In the genomic region with DNA sequence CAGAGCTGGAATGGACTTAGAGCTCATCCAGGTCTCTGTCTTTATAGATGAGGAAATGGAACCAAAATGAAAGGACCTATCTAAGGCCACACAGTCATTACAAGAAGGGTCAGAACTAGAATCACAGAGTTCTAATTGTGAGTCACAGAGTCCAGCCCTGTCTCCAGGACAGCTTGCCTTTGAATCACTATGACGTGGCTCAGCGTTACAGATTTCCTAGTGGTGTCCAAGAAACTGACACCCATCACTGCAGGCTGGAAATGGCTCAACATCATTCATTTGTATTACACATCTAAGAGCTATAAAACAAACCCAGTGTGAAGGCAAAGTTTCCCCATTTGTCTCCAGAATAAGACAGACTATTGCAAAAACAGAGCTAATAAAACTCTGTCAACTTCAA, we compare ENCODE assay signal across 11 cellular contexts.
A peak's percentile ranks its signal among the peaks of the same experiment; 100 is the strongest.
DNase-seq lines count a peak whose midpoint lies in the region; FAIRE-seq and TF ChIP-seq lines count a peak whose summit lies in the region.
"Had no signal": no experiment of that assay in that cellular context is flagged by ENCODE, and none has a peak within 500 bp of the region (broad histone marks: within the 10 kb centered on the region; RNA-seq: fewer than 3 reads in every experiment).

No MANE protein-coding gene starts in this region.

- no peak overlapping the region for H3K27ac ChIP-seq in AG04450 (ENCODE audit: low read depth, low read length)

- H3K9me3 Mint-ChIP-seq in activated naive CD4-positive, alpha-beta T cell treated with anti-CD3 and anti-CD28 coated beads, Interleukin-2, amount 10 ng/mL, durations not matched to agents 7 days and 5 days: no peaks in the 10 kb centered on the region
- peaks cover 2 to 17% (median 8%) of the 10 kb centered on the region in 7 donors for H3K9me3 Mint-ChIP-seq in CD14-positive monocyte

- H3K4me1 Mint-ChIP-seq in activated naive CD4-positive, alpha-beta T cell treated with anti-CD3 and anti-CD28 coated beads, Interleukin-2, amount 10 ng/mL, durations not matched to agents 7 days and 5 days: peaks cover 5% of the 10 kb centered on the region
- peaks cover 24% of the 10 kb centered on the region for H3K4me1 Mint-ChIP-seq in CD14-positive monocyte

- TF ChIP-seq CTCF in AG04450 (IDR thresholded peaks at IDR 0.05; ENCODE audit: low read depth, low read length) (no peak), astrocyte of the spinal cord (IDR thresholded peaks at IDR 0.05; ENCODE audit: low read depth, low read length) (no peak), CD14-positive monocyte (IDR thresholded peaks at IDR 0.05) (no peak)

- no peak for FAIRE-seq in GM19239 (lab: Jason Lieb, UNC)

- H3K9me3 ChIP-seq in AG04450 (ENCODE audit: control insufficient read depth, insufficient read depth, low read length): peaks cover 7% of the 10 kb centered on the region

- CTCF ChIA-PET in AG04450 (lab: Charles Lee): interaction anchor here (0.6 to 1.2 kb wide), 5 partner anchors 192 to 1191 kb away, joined by 3 read pairs; no protein-coding TSS in a partner anchor
- CTCF ChIA-PET in activated naive CD4-positive, alpha-beta T cell treated with anti-CD3 and anti-CD28 coated beads, Interleukin-2, amount 10 ng/mL, durations not matched to agents 7 days and 5 days (lab: Charles Lee): no interaction called here

- DNase-seq in AG04450 (ENCODE audit: low read depth, low spot score) (peak; percentile 51), HK-2 (ENCODE audit: unreplicated experiment) (peak; percentile 27), astrocyte of the spinal cord (ENCODE audit: low read depth, low spot score) (peak; percentile 87), kidney tubule cell (ENCODE audit: low spot score) (peak; percentile 88), posterior vena cava (ENCODE audit: low spot score) (no peak), GM19239 (ENCODE audit: insufficient read length, low spot score) (no peak), CD14-positive monocyte (ENCODE audit: low spot score) (no peak)
- no peak for DNase-seq in activated naive CD4-positive, alpha-beta T cell treated with anti-CD3 and anti-CD28 coated beads, Interleukin-2, amount 10 ng/mL, durations not matched to agents 7 days and 5 days
- DNase-seq: CD8-positive, alpha-beta memory T cell; head of caudate nucleus; NCI-H2029 had no signal

- peaks cover 53% of the 10 kb centered on the region for H3K27me3 Mint-ChIP-seq in activated naive CD4-positive, alpha-beta T cell treated with anti-CD3 and anti-CD28 coated beads, Interleukin-2, amount 10 ng/mL, durations not matched to agents 7 days and 5 days
- peaks cover 62 to 85% (median 66%) of the 10 kb centered on the region in 3 donors for H3K27me3 Mint-ChIP-seq in CD14-positive monocyte (ENCODE audit: low read depth in 3 of 3)

- intact Hi-C loops in posterior vena cava (cut with DNase I): no loop called here
- intact Hi-C loops in CD14-positive monocyte (cut with micrococcal nuclease): no loop called here

- in situ Hi-C loops in astrocyte of the spinal cord (cut with HindIII; ENCODE audit: low sequenced_read_pairs): no loop called here

- H3K4me3 Mint-ChIP-seq in activated naive CD4-positive, alpha-beta T cell treated with anti-CD3 and anti-CD28 coated beads, Interleukin-2, amount 10 ng/mL, durations not matched to agents 7 days and 5 days: no peak overlapping the region
- H3K4me3 Mint-ChIP-seq in CD14-positive monocyte: no peak overlapping the region
- H3K4me3 Mint-ChIP-seq: CD8-positive, alpha-beta memory T cell had no signal

- peaks cover 30% of the 10 kb centered on the region for H3K27me3 ChIP-seq in AG04450 (ENCODE audit: control insufficient read depth, insufficient read depth, low read length)

- H3K36me3 Mint-ChIP-seq in activated naive CD4-positive, alpha-beta T cell treated with anti-CD3 and anti-CD28 coated beads, Interleukin-2, amount 10 ng/mL, durations not matched to agents 7 days and 5 days: no peaks in the 10 kb centered on the region
- H3K36me3 Mint-ChIP-seq in CD14-positive monocyte: peaks cover 2% of the 10 kb centered on the region in 2 donors
- H3K36me3 Mint-ChIP-seq: CD8-positive, alpha-beta memory T cell had no signal

- POLR2A ChIA-PET in AG04450 (lab: Yijun Ruan, JAX): interaction anchor here (0.9 kb wide), 1 partner anchor 180 kb away, joined by 3 read pairs; no protein-coding TSS in a partner anchor

- no peak overlapping the region for H3K27ac Mint-ChIP-seq in activated naive CD4-positive, alpha-beta T cell treated with anti-CD3 and anti-CD28 coated beads, Interleukin-2, amount 10 ng/mL, durations not matched to agents 7 days and 5 days
- no peak overlapping the region for H3K27ac Mint-ChIP-seq in CD14-positive monocyte
- H3K27ac Mint-ChIP-seq: CD8-positive, alpha-beta memory T cell had no signal

- no peak overlapping the region for H3K4me3 ChIP-seq in AG04450 (ENCODE audit: low read depth, low read length)
- no peak overlapping the region for H3K4me3 ChIP-seq in astrocyte of the spinal cord (ENCODE audit: low read depth, low read length)

Comparison
In these comparisons a context has a peak if more than half of its experiments do, and no peak if none do; other contexts are left out.
1. DNase-seq: peak in AG04450 (single experiment), HK-2 (single experiment), astrocyte of the spinal cord (single experiment) and kidney tubule cell (single experiment); none in posterior vena cava (single experiment), activated naive CD4-positive, alpha-beta T cell treated with anti-CD3 and anti-CD28 coated beads, Interleukin-2, amount 10 ng/mL, durations not matched to agents 7 days and 5 days (single experiment), GM19239 (single experiment) and CD14-positive monocyte (single experiment).